1 cellular context compared by ENCODE assay signal in the genomic region with DNA sequence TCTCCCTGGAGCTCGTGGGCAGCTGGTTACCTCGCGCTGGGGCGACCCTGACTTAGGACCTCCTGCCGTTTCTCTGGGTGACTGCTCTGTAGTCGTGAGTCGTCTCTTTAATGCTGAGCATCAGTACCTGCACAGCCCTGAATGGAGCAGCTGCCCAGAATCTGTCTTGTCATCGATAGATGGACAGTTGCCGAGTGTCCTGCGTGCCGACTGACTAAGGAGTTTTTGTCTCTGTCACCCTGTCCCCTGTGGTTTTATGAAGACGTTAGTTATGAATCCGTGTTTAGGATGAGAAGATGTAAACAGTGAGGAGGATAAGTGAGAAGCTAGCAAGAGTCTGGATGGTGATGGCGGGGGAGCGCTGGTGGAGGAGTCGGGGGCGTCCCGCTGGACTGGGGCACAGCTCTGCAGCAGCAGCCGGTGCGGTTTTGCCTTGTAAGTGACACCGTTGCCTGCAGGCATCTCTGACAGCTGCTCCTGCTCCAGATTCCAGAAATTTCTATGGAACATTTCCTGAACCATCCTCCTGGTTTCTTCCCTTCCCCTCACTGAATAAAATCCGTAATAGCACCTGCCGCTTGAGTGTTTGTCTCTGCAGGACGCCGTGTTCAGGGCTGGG.
TF ChIP-seq lines count a peak whose summit lies in the region.

No MANE protein-coding gene starts in this region.

TF ChIP-seq in K562, 482 proteins besides CTCF, POLR2A, EP300 and RAD21 (continued from another document):
- TF ChIP-seq, protein P1, sequence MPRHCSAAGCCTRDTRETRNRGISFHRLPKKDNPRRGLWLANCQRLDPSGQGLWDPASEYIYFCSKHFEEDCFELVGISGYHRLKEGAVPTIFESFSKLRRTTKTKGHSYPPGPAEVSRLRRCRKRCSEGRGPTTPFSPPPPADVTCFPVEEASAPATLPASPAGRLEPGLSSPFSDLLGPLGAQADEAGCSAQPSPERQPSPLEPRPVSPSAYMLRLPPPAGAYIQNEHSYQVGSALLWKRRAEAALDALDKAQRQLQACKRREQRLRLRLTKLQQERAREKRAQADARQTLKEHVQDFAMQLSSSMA (CRISPR knock-in tag; IDR thresholded peaks at IDR 0.05) = no peak
- TF ChIP-seq POLR3G (IDR thresholded peaks at IDR 0.05; ENCODE audit: extremely low read depth, insufficient read length, insufficient replicate concordance) (no peak), NFIC (IDR thresholded peaks at IDR 0.05) (peak; percentile 32; the same call in 1 of the 2 replicates), ZNF316 (IDR thresholded peaks at IDR 0.05) (peak; percentile 93), MAFF (IDR thresholded peaks at IDR 0.05; ENCODE audit: low read length) (peak; percentile 7; the same call in 1 of the 2 replicates), MAFK (IDR thresholded peaks at IDR 0.05; ENCODE audit: low read length) (peak; percentile 37; the same call in 1 of the 2 replicates), MYNN (IDR thresholded peaks at IDR 0.05) (no peak), MYNN (CRISPR knock-in tag; IDR thresholded peaks at IDR 0.05) (no peak), C11orf30 (IDR thresholded peaks at IDR 0.05; ENCODE audit: low read depth) (peak; percentile 82), DMBX1 (CRISPR knock-in tag; IDR thresholded peaks at IDR 0.05; ENCODE audit: borderline replicate concordance) (no peak), KLF10 (CRISPR knock-in tag; IDR thresholded peaks at IDR 0.05) (no peak)
- TF ChIP-seq, protein P2, sequence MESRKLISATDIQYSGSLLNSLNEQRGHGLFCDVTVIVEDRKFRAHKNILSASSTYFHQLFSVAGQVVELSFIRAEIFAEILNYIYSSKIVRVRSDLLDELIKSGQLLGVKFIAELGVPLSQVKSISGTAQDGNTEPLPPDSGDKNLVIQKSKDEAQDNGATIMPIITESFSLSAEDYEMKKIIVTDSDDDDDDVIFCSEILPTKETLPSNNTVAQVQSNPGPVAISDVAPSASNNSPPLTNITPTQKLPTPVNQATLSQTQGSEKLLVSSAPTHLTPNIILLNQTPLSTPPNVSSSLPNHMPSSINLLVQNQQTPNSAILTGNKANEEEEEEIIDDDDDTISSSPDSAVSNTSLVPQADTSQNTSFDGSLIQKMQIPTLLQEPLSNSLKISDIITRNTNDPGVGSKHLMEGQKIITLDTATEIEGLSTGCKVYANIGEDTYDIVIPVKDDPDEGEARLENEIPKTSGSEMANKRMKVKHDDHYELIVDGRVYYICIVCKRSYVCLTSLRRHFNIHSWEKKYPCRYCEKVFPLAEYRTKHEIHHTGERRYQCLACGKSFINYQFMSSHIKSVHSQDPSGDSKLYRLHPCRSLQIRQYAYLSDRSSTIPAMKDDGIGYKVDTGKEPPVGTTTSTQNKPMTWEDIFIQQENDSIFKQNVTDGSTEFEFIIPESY (CRISPR knock-in tag; IDR thresholded peaks at IDR 0.05) = 0 out of 2 replicates have a peak, but pooled peaks have one; percentile 18
